ENCODE assay signal across 8 cellular contexts in genomic region chr11:34044664-34045485, GRCh38. TPM values are rescaled to one million over a fixed set of nuclear protein-coding genes. Genes with fewer than 3 reads are reported as not detected.
DNase-seq lines count a peak whose midpoint lies in the region; ATAC-seq and TF ChIP-seq lines count a peak whose summit lies in the region.

No MANE protein-coding gene starts in this region.

- no peak overlapping the region for H2BK15ac ChIP-seq in H9 (ENCODE audit: low read depth, low read length)

- peak overlapping the region; percentile 29 for H2BK120ac ChIP-seq in H9 (ENCODE audit: low read depth, low read length, poor library complexity, severe bottlenecking)

- no peaks in the 10 kb centered on the region for H3K79me1 ChIP-seq in H9 (ENCODE audit: insufficient read depth, low read depth, low read length, poor library complexity, severe bottlenecking)

- H2AK5ac ChIP-seq in H9 (ENCODE audit: insufficient read length, low read length), result no peak overlapping the region

- H4K20me1 ChIP-seq in H9 (ENCODE audit: control insufficient read depth, insufficient read depth, insufficient read length), result no peaks in the 10 kb centered on the region

- H3K4ac ChIP-seq in H9 (ENCODE audit: low read depth, low read length), result no peak overlapping the region

- H3K9me3 ChIP-seq in A673 (ENCODE audit: low read depth, low read length, poor library complexity, severe bottlenecking) (no peaks in the 10 kb centered on the region), H9 (ENCODE audit: control insufficient read depth, low read depth, low read length) (no peaks in the 10 kb centered on the region), SK-N-MC (ENCODE audit: low read depth, low read length) (no peaks in the 10 kb centered on the region)

- no peak overlapping the region for H3K56ac ChIP-seq in H9 (ENCODE audit: insufficient read length, low read depth, low read length)

- ATAC-seq in GM21576 (IDR thresholded peaks at IDR 0.05; ENCODE audit: unreplicated experiment) (no peak), GM21528 (IDR thresholded peaks at IDR 0.05; ENCODE audit: low FRiP score, unreplicated experiment) (no peak)

- H2BK20ac ChIP-seq in H9 (ENCODE audit: low read depth, low read length, poor library complexity, severe bottlenecking), result no peak overlapping the region

- H3K4me3 ChIP-seq in A673 (ENCODE audit: low read depth, low read length, poor library complexity, severe bottlenecking), result peak overlapping the region; percentile 12
- peak overlapping the region; percentile 71 for H3K4me3 ChIP-seq in SK-N-MC

- H3K4me1 ChIP-seq in A673 (ENCODE audit: insufficient read depth, low read length, poor library complexity, severe bottlenecking) (peaks cover 75% of the 10 kb centered on the region), H9 (ENCODE audit: insufficient read depth, low read length) (peaks cover 3% of the 10 kb centered on the region; the same call in 1 of the 2 replicates)

- H3K4me1 Mint-ChIP-seq in H9, result peaks cover 9 to 11% of the 10 kb centered on the region in 2 experiments

- H2BK5ac ChIP-seq in H9 (ENCODE audit: insufficient read length, low read length), result no peak overlapping the region

- peak overlapping the region; percentile 0 to 81 (median 8); a peak in 5 of 7 replicates for H3K27ac Mint-ChIP-seq in H9

- DNase-seq in A673 (ENCODE audit: low spot score) (peak; percentile 99), H9 (peak; percentile 54), SK-N-MC (ENCODE audit: low read depth, low spot score) (no peak), foreskin melanocyte (peak; percentile 61), SK-N-DZ (ENCODE audit: low spot score) (no peak), NCI-H1092 treated with DMSO at 0.1 percent for 48 hours (lab: John Stamatoyannopoulos, UW) (no peak)

- no peak overlapping the region for H3K14ac ChIP-seq in H9 (ENCODE audit: insufficient read depth, low read length)

- POLR2A ChIA-PET in A673 (lab: Charles Lee; ENCODE audit: low non-redundant PET), result interaction anchor here (0.6 to 1.0 kb wide), 4 partner anchors 17 to 326 kb away, joined by 3 to 4 read pairs (median 3); no protein-coding TSS in a partner anchor

- H3K4me3 Mint-ChIP-seq in H9, result no peak overlapping the region; a peak in 1 of 5 replicates

- BruUV-seq in A673 (replicated peaks; lab: Mats Ljungman, UMichigan), result TSS peak; percentile 79

- CTCF ChIA-PET in A673 (lab: Charles Lee), result interaction anchor here (0.9 kb wide), 2 partner anchors 73 to 208 kb away, joined by 3 to 14 read pairs; no protein-coding TSS in a partner anchor

- H3T11ph ChIP-seq in H9 (ENCODE audit: low read length), result no peak overlapping the region

- no peak overlapping the region for H2AFZ ChIP-seq in H9 (ENCODE audit: low read length)

- no peak overlapping the region for H4K91ac ChIP-seq in H9 (ENCODE audit: insufficient read length, low read depth, low read length)

- no peaks in the 10 kb centered on the region; the same call in 1 of the 2 replicates for H3K27me3 Mint-ChIP-seq in H9 (ENCODE audit: low read depth)

- no CpG with 5 or more reads among the region's 27 CpGs for WGBS in H9 (ENCODE audit: extremely low coverage, insufficient read length, low lambda C conversion rate)

- no peaks in the 10 kb centered on the region for H3K9me3 Mint-ChIP-seq in H9

- H3K79me2 ChIP-seq in H9 (ENCODE audit: insufficient read depth, low read length), result no peaks in the 10 kb centered on the region

- no peak overlapping the region for H4K5ac ChIP-seq in H9 (ENCODE audit: insufficient read length, low read depth, low read length)

- H3K36me3 ChIP-seq in A673 (ENCODE audit: insufficient read depth, low read length, poor library complexity, severe bottlenecking) (no peaks in the 10 kb centered on the region), SK-N-MC (ENCODE audit: insufficient read depth, low read length) (no peaks in the 10 kb centered on the region)

- no peak overlapping the region for H3K23ac ChIP-seq in H9 (ENCODE audit: insufficient read length, low read depth, low read length)

- H3K4me2 ChIP-seq in H9 (ENCODE audit: insufficient read depth, insufficient read length, low read length), result peak overlapping the region; percentile 3

- no peaks in the 10 kb centered on the region for H3K36me3 Mint-ChIP-seq in H9 (ENCODE audit: insufficient read depth in 1 of 3, low read depth in 3 of 3)

- H3K27ac ChIP-seq in A673 (ENCODE audit: low read depth, low read length, poor library complexity, severe bottlenecking) (peak overlapping the region; percentile 97), H9 (ENCODE audit: insufficient read length, low read depth, low read length) (peak overlapping the region; percentile 10), SK-N-MC (peak overlapping the region; percentile 100)

- no peaks in the 10 kb centered on the region for H3K27me3 ChIP-seq in A673 (replicated peaks; ENCODE audit: insufficient read depth, low read depth, low read length, poor library complexity)
- no peaks in the 10 kb centered on the region for H3K27me3 ChIP-seq in H9 (ENCODE audit: insufficient read depth, low read length)

- H3K9ac ChIP-seq in H9 (ENCODE audit: extremely low read depth, insufficient read length, low read length) (no peak overlapping the region), SK-N-MC (ENCODE audit: insufficient read length) (peak overlapping the region; percentile 88)

- intact Hi-C loops in A673 (cut with micrococcal nuclease; ENCODE audit: unreplicated experiment), result loop anchor here (1.0 to 5.0 kb wide), 2 partner anchors 48 to 188 kb away; no protein-coding TSS in a partner anchor

- no peak overlapping the region for H2BK12ac ChIP-seq in H9 (ENCODE audit: insufficient read length, low read depth, low read length)

- H3K18ac ChIP-seq in H9 (ENCODE audit: insufficient read length, low read depth, low read length), result peak overlapping the region; percentile 65

- no peaks in the 10 kb centered on the region for H3K23me2 ChIP-seq in H9 (ENCODE audit: insufficient read length, low read depth, low read length, poor library complexity, severe bottlenecking)

- H4K8ac ChIP-seq in H9 (replicated peaks; ENCODE audit: insufficient read length, low read depth, low read length), result no peak overlapping the region

- no peak for TF ChIP-seq CTCF in A673 (conservative IDR thresholded peaks at IDR 0.05; ENCODE audit: low read depth, low read length)
- TF ChIP-seq CTCF in H9 (conservative IDR thresholded peaks at IDR 0.05), result no peak

RNA-seq across cellular contexts. Expression of gene CAPRIN1, which starts 6.7 kb away (rescaled TPM):
- total RNA-seq in A673 (2021), result 1,416 and 1,470 TPM in 2 replicates
- 281 and 301 TPM in 2 replicates for total RNA-seq in H9 (2021)
- polyA plus RNA-seq in SK-N-DZ (2014; cell fraction: cytosol; rRNA removed), result 153 and 161 TPM in 2 replicates
- polyA plus RNA-seq in SK-N-DZ (2014; cell fraction: nucleus; rRNA removed), result 102 and 145 TPM in 2 replicates

Comparison
In these comparisons a context has a peak if more than half of its experiments do, and no peak if none do; other contexts are left out.
1. DNase-seq: peak in A673 (single experiment), H9 (single experiment) and foreskin melanocyte (single experiment); none in SK-N-MC (single experiment), SK-N-DZ (single experiment) and NCI-H1092 treated with DMSO at 0.1 percent for 48 hours (single experiment).
2. H3K27ac ChIP-seq: peak in every context shown above with its lines; median percentile 100 in SK-N-MC; 97 in A673; 10 in H9.